2 cellular contexts compared by ENCODE assay signal in the genomic region with DNA sequence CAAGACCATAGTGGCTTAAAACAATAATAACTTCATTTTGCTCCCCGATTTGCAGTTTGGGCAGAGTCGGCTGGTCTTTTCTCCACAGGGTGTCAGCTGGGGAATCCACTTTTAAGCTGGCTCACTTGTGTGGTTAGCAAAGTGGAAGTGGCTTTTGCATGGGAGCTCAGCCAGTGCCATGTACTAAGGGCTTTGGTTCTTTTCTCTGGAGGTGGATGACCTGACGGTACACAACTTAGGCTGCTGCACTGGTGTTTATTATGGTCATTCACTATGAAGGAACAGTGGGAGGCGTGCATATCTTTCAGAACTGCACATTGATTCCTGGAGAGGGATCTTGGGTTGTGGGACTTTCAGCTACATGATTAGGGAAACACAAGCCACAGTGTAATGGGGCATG.
A peak's percentile ranks its signal among the peaks of the same experiment; 100 is the strongest.
TF ChIP-seq lines count a peak whose summit lies in the region.

No MANE protein-coding gene starts in this region.

TF ChIP-seq in HEK293, 187 proteins besides CTCF, POLR2A, EP300 and RAD21:
- TF ChIP-seq, protein P1, sequence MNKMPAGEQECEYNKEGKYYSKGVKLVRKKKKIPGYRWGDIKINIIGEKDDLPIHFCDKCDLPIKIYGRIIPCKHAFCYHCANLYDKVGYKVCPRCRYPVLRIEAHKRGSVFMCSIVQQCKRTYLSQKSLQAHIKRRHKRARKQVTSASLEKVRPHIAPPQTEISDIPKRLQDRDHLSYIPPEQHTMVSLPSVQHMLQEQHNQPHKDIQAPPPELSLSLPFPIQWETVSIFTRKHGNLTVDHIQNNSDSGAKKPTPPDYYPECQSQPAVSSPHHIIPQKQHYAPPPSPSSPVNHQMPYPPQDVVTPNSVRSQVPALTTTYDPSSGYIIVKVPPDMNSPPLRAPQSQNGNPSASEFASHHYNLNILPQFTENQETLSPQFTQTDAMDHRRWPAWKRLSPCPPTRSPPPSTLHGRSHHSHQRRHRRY (tag by site-specific recombination; IDR thresholded peaks at IDR 0.05), result no peak
- TF ChIP-seq ZNF341 (tag by site-specific recombination; IDR thresholded peaks at IDR 0.05; ENCODE audit: low read depth), result peak; percentile 52; the same call in 1 of the 2 replicates

TF ChIP-seq in K562, 482 proteins besides CTCF, POLR2A, EP300 and RAD21:
- TF ChIP-seq, protein P2, sequence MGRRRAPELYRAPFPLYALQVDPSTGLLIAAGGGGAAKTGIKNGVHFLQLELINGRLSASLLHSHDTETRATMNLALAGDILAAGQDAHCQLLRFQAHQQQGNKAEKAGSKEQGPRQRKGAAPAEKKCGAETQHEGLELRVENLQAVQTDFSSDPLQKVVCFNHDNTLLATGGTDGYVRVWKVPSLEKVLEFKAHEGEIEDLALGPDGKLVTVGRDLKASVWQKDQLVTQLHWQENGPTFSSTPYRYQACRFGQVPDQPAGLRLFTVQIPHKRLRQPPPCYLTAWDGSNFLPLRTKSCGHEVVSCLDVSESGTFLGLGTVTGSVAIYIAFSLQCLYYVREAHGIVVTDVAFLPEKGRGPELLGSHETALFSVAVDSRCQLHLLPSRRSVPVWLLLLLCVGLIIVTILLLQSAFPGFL (CRISPR knock-in tag; IDR thresholded peaks at IDR 0.05), result peak; percentile 51; the same call in 1 of the 2 replicates
- TF ChIP-seq, protein P3, sequence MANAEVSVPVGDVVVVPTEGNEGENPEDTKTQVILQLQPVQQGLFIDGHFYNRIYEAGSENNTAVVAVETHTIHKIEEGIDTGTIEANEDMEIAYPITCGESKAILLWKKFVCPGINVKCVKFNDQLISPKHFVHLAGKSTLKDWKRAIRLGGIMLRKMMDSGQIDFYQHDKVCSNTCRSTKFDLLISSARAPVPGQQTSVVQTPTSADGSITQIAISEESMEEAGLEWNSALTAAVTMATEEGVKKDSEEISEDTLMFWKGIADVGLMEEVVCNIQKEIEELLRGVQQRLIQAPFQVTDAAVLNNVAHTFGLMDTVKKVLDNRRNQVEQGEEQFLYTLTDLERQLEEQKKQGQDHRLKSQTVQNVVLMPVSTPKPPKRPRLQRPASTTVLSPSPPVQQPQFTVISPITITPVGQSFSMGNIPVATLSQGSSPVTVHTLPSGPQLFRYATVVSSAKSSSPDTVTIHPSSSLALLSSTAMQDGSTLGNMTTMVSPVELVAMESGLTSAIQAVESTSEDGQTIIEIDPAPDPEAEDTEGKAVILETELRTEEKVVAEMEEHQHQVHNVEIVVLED (CRISPR knock-in tag; IDR thresholded peaks at IDR 0.05), result no peak
- no peak for TF ChIP-seq BDP1 (IDR thresholded peaks at IDR 0.05; ENCODE audit: insufficient read depth, insufficient read length)
